In genomic region chr6:236519-236918, GRCh38 we compare ENCODE assay signal across 10 cellular contexts. TPM values are rescaled to one million over a fixed set of nuclear protein-coding genes. Genes with fewer than 3 reads are reported as not detected.
DNase-seq lines count a peak whose midpoint lies in the region; TF ChIP-seq lines count a peak whose summit lies in the region.
"Had no signal": no experiment of that assay in that cellular context is flagged by ENCODE, and none has a peak within 500 bp of the region (broad histone marks: within the 10 kb centered on the region; RNA-seq: fewer than 3 reads in every experiment).

No MANE protein-coding gene starts in this region.

- POLR2A ChIA-PET in GM10248 (lab: Yijun Ruan, JAX): no interaction called here

- H3K27ac ChIP-seq in left ventricle myocardium inferior (replicated peaks): peak overlapping the region; percentile 57
- H3K27ac ChIP-seq: A549 had no signal

- H3K4me3 ChIP-seq in WI38 (ENCODE audit: low read depth, low read length) (peak overlapping the region; percentile 49), left ventricle myocardium inferior (peak overlapping the region; percentile 53), skeletal muscle satellite cell (ENCODE audit: low read length) (no peak overlapping the region)
- H3K4me3 ChIP-seq: A549 had no signal

- H3K9me3 Mint-ChIP-seq in activated CD4-positive, alpha-beta T cell treated with anti-CD3 and anti-CD28 coated beads, Interleukin-2, amount 10 ng/mL, durations not matched to agents 24 days and 14 days: peaks cover 3% of the 10 kb centered on the region

- TF ChIP-seq CTCF in WI38 (IDR thresholded peaks at IDR 0.05; ENCODE audit: low read depth, low read length): no peak
- no peak for TF ChIP-seq CTCF in left ventricle myocardium inferior (IDR thresholded peaks at IDR 0.05; ENCODE audit: borderline replicate concordance)
- TF ChIP-seq CTCF in GM10248 (IDR thresholded peaks at IDR 0.05; ENCODE audit: control extremely low read depth, extremely low read depth, low read depth, missing control alignments): no peak

- H3K36me3 ChIP-seq in left ventricle myocardium inferior (no peaks in the 10 kb centered on the region), skeletal muscle satellite cell (ENCODE audit: insufficient read depth, low read length) (no peaks in the 10 kb centered on the region)

- CTCF ChIA-PET in GM10248 (lab: Yijun Ruan, JAX): interaction anchor here (1.1 to 1.6 kb wide), 3 partner anchors 9 to 23 kb away, joined by 3 to 5 read pairs (median 4); no protein-coding TSS in a partner anchor

- H3K4me1 ChIP-seq in left ventricle myocardium inferior: peaks cover 6% of the 10 kb centered on the region
- H3K4me1 ChIP-seq in skeletal muscle satellite cell (ENCODE audit: control insufficient read depth, insufficient read depth, low read length): no peaks in the 10 kb centered on the region
- H3K4me1 ChIP-seq: A549 had no signal

- H3K27ac Mint-ChIP-seq in activated CD4-positive, alpha-beta T cell treated with anti-CD3 and anti-CD28 coated beads, Interleukin-2, amount 10 ng/mL, durations not matched to agents 24 days and 14 days: peak overlapping the region; percentile 85

- H3K9me3 ChIP-seq in left ventricle myocardium inferior (replicated peaks): no peaks in the 10 kb centered on the region
- H3K9me3 ChIP-seq in skeletal muscle satellite cell (replicated peaks; ENCODE audit: low read length): no peaks in the 10 kb centered on the region
- H3K9me3 ChIP-seq: A549 had no signal

- no peak overlapping the region for H3K9ac ChIP-seq in skeletal muscle satellite cell (ENCODE audit: low read depth, low read length)

- H3K27me3 Mint-ChIP-seq in activated CD4-positive, alpha-beta T cell treated with anti-CD3 and anti-CD28 coated beads, Interleukin-2, amount 10 ng/mL, durations not matched to agents 24 days and 14 days: no peaks in the 10 kb centered on the region

- H3K27me3 ChIP-seq in left ventricle myocardium inferior (ENCODE audit: low read depth) (peaks cover 18% of the 10 kb centered on the region), skeletal muscle satellite cell (ENCODE audit: control insufficient read depth, insufficient read depth, low read length) (peaks cover 9% of the 10 kb centered on the region)

- DNase-seq in activated CD4-positive, alpha-beta T cell treated with anti-CD3 and anti-CD28 coated beads, Interleukin-2, amount 10 ng/mL, durations not matched to agents 24 days and 14 days: no peak
- no peak for DNase-seq in activated CD4-positive, alpha-beta T cell treated with anti-CD3 and anti-CD28 coated beads, Interleukin-2, amount 50 U/mL, for 48 hours
- DNase-seq in left ventricle myocardium inferior (no peak), GM10248 (ENCODE audit: extremely low spot score) (no peak), HCEC 1CT (no peak)
- DNase-seq in activated CD4-positive, CD25-positive, alpha-beta regulatory T cell treated with anti-CD3 and anti-CD28 coated beads, Interleukin-2, amount 50 U/mL, for 72 hours: no peak
- DNase-seq: NCI-H774 had no signal

- H3K4me1 Mint-ChIP-seq in activated CD4-positive, alpha-beta T cell treated with anti-CD3 and anti-CD28 coated beads, Interleukin-2, amount 10 ng/mL, durations not matched to agents 24 days and 14 days: peaks cover 44% of the 10 kb centered on the region

- peaks cover 3% of the 10 kb centered on the region for H3K36me3 Mint-ChIP-seq in activated CD4-positive, alpha-beta T cell treated with anti-CD3 and anti-CD28 coated beads, Interleukin-2, amount 10 ng/mL, durations not matched to agents 24 days and 14 days (ENCODE audit: low read depth)

- intact Hi-C loops in activated CD4-positive, alpha-beta T cell treated with anti-CD3 and anti-CD28 coated beads, Interleukin-2, amount 10 ng/mL, durations not matched to agents 24 days and 14 days (cut with micrococcal nuclease): loop anchor here (1.0 to 2.0 kb wide), 6 partner anchors 11 to 56 kb away; partner anchors contain the start of gene DUSP22
- intact Hi-C loops in left ventricle myocardium inferior (cut with micrococcal nuclease): no loop called here

- peak overlapping the region; percentile 65 for H3K4me2 ChIP-seq in skeletal muscle satellite cell (ENCODE audit: low read length)

- H3K4me3 Mint-ChIP-seq in activated CD4-positive, alpha-beta T cell treated with anti-CD3 and anti-CD28 coated beads, Interleukin-2, amount 10 ng/mL, durations not matched to agents 24 days and 14 days: peak overlapping the region; percentile 55

RNA-seq across cellular contexts. Expression of gene DUSP22, which starts 55.8 kb away (rescaled TPM):
- 22.5 and 24.0 TPM in 2 replicates for total RNA-seq in activated CD4-positive, alpha-beta T cell treated with anti-CD3 and anti-CD28 coated beads, Interleukin-2, amount 10 ng/mL, durations not matched to agents 24 days and 14 days
- total RNA-seq in left ventricle myocardium inferior: 48.0 TPM
- total RNA-seq in skeletal muscle satellite cell (2012; rRNA removed): 8.3 and 14.4 TPM in 2 replicates
